ENCODE assay signal across 17 cellular contexts in the genomic region with DNA sequence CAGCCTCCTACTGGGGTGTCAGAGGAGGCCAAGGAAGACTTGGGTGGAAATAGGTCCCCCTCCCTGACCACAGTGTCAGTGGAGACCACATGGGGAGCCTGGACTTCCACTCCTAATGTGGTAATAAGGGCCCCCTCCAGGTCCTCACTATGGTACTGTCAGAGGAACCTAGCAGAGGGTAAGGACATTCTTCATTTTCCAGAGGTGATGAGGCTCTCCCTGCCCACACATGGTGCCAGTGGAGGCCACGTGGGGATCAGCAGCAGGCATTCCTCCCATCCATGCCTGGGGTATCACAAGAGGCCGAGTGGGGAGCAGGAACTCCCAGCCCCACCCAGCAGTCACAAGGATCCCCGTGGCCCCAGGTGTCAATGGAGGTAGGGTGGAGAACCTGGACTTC. TPM values are rescaled to one million over a fixed set of nuclear protein-coding genes. Genes with fewer than 3 reads are reported as not detected.
DNase-seq lines count a peak whose midpoint lies in the region; ATAC-seq, FAIRE-seq and TF ChIP-seq lines count a peak whose summit lies in the region.
"Had no signal": no experiment of that assay in that cellular context is flagged by ENCODE, and none has a peak within 500 bp of the region (broad histone marks: within the 10 kb centered on the region; RNA-seq: fewer than 3 reads in every experiment).

No MANE protein-coding gene starts in this region.

- no peak for TF ChIP-seq POLR2A in GM12892 (IDR thresholded peaks at IDR 0.05; ENCODE audit: low read depth, low read length)

- no peaks in the 10 kb centered on the region for H3K4me1 Mint-ChIP-seq in activated T-cell treated with anti-CD3 and anti-CD28 coated beads, Interleukin-2, amount 50 U/mL, for 24 hours (ENCODE audit: low read depth)
- no peaks in the 10 kb centered on the region for H3K4me1 Mint-ChIP-seq in chondrocyte (ENCODE audit: low read depth)
- no peaks in the 10 kb centered on the region for H3K4me1 Mint-ChIP-seq in stimulated activated memory B cell treated with anti-CD40 and anti-IgM and Interleukin-4, amounts not matched to agents 10 μg/mL and 1 μg/mL and 100 μg/mL, for 72 hours
- H3K4me1 Mint-ChIP-seq: CD14-positive monocyte; CD4-positive, alpha-beta memory T cell had no signal

- CTCF ChIA-PET in HEK293T (lab: Yijun Ruan, JAX), result no interaction called here

- peaks cover 10% of the 10 kb centered on the region for H3K27me3 Mint-ChIP-seq in activated T-cell treated with anti-CD3 and anti-CD28 coated beads, Interleukin-2, amount 50 U/mL, for 24 hours
- peaks cover 16% of the 10 kb centered on the region for H3K27me3 Mint-ChIP-seq in chondrocyte (ENCODE audit: low read depth)
- peaks cover 55% of the 10 kb centered on the region for H3K27me3 Mint-ChIP-seq in stimulated activated memory B cell treated with anti-CD40 and anti-IgM and Interleukin-4, amounts not matched to agents 10 μg/mL and 1 μg/mL and 100 μg/mL, for 72 hours

- peak; percentile 23 for DNase-seq in activated T-cell treated with anti-CD3 and anti-CD28 coated beads, Interleukin-2, amount 50 U/mL, for 24 hours
- no peak for DNase-seq in activated T-cell treated with anti-CD3 and anti-CD28 coated beads for 4 hours
- peak; percentile 9 for DNase-seq in HEK293T (ENCODE audit: extremely low spot score)
- peak; percentile 58 for DNase-seq in chondrocyte (ENCODE audit: low spot score)
- DNase-seq in posterior vena cava (ENCODE audit: low spot score), result peak; percentile 48
- no peak for DNase-seq in NCI-H1930 (lab: John Stamatoyannopoulos, UW)
- DNase-seq in GM12892 (ENCODE audit: insufficient read length), result no peak
- DNase-seq: Calu3; CD4-positive, alpha-beta memory T cell; DMS79 treated with DMSO at 0.1 percent for 48 hours; GF-D8; GOT3; H7 had no signal

- no peak for ATAC-seq in stimulated activated memory B cell treated with anti-CD40 and anti-IgM and Interleukin-4, amounts not matched to agents 10 μg/mL and 1 μg/mL and 100 μg/mL, for 72 hours

- H3K27ac Mint-ChIP-seq in activated T-cell treated with anti-CD3 and anti-CD28 coated beads, Interleukin-2, amount 50 U/mL, for 24 hours, result no peak overlapping the region
- no peak overlapping the region for H3K27ac Mint-ChIP-seq in chondrocyte (ENCODE audit: unreplicated experiment)
- no peak overlapping the region for H3K27ac Mint-ChIP-seq in stimulated activated memory B cell treated with anti-CD40 and anti-IgM and Interleukin-4, amounts not matched to agents 10 μg/mL and 1 μg/mL and 100 μg/mL, for 72 hours

- no peak for FAIRE-seq in GM12892 (lab: Jason Lieb, UNC)

- no peak overlapping the region for H3K4me3 Mint-ChIP-seq in activated T-cell treated with anti-CD3 and anti-CD28 coated beads, Interleukin-2, amount 50 U/mL, for 24 hours
- no peak overlapping the region for H3K4me3 Mint-ChIP-seq in chondrocyte (ENCODE audit: unreplicated experiment)
- no peak overlapping the region for H3K4me3 Mint-ChIP-seq in stimulated activated memory B cell treated with anti-CD40 and anti-IgM and Interleukin-4, amounts not matched to agents 10 μg/mL and 1 μg/mL and 100 μg/mL, for 72 hours
- H3K4me3 Mint-ChIP-seq: CD14-positive monocyte; CD4-positive, alpha-beta memory T cell had no signal

- POLR2A ChIA-PET in HEK293T (lab: Yijun Ruan, JAX), result no interaction called here

- no peak for TF ChIP-seq CTCF in chondrocyte (IDR thresholded peaks at IDR 0.05)

- H3K9me3 Mint-ChIP-seq in activated T-cell treated with anti-CD3 and anti-CD28 coated beads, Interleukin-2, amount 50 U/mL, for 24 hours, result no peaks in the 10 kb centered on the region
- H3K9me3 Mint-ChIP-seq in chondrocyte (ENCODE audit: low read depth), result no peaks in the 10 kb centered on the region
- no peaks in the 10 kb centered on the region for H3K9me3 Mint-ChIP-seq in stimulated activated memory B cell treated with anti-CD40 and anti-IgM and Interleukin-4, amounts not matched to agents 10 μg/mL and 1 μg/mL and 100 μg/mL, for 72 hours
- H3K9me3 Mint-ChIP-seq: CD4-positive, alpha-beta memory T cell had no signal

- H3K36me3 Mint-ChIP-seq in activated T-cell treated with anti-CD3 and anti-CD28 coated beads, Interleukin-2, amount 50 U/mL, for 24 hours (ENCODE audit: low read depth), result no peaks in the 10 kb centered on the region
- H3K36me3 Mint-ChIP-seq in chondrocyte (ENCODE audit: low read depth), result no peaks in the 10 kb centered on the region
- no peaks in the 10 kb centered on the region for H3K36me3 Mint-ChIP-seq in stimulated activated memory B cell treated with anti-CD40 and anti-IgM and Interleukin-4, amounts not matched to agents 10 μg/mL and 1 μg/mL and 100 μg/mL, for 72 hours
- H3K36me3 Mint-ChIP-seq: CD14-positive monocyte; CD4-positive, alpha-beta memory T cell had no signal

- intact Hi-C loops in posterior vena cava (cut with DNase I), result no loop called here

TF ChIP-seq in HEK293T, 16 proteins besides CTCF, POLR2A, EP300 and RAD21:
- no peak for TF ChIP-seq ARNT (IDR thresholded peaks at IDR 0.05)

RNA-seq across cellular contexts. Expression of gene CLDN5, which starts 6.5 kb away (rescaled TPM):
- total RNA-seq in chondrocyte (not detected in 3 replicates), posterior vena cava (10 to 100 TPM; 36.4 to 70.1 TPM)
- polyA plus RNA-seq in GM12892 (2012; ENCODE audit: missing spikeins), result not detected
- total RNA-seq: Calu3; CD4-positive, alpha-beta memory T cell; HT-29 had no signal
- polyA plus RNA-seq: AG04450 had no signal

RNA-seq across cellular contexts. Expression of gene CDC45, which starts 51.0 kb away (rescaled TPM):
- 2.2 to 13.3 TPM (median 2.9 TPM) in 3 replicates for total RNA-seq in chondrocyte
- 1 to 10 TPM in 1 of 2 donors, under 1 TPM in 1; 0.71 to 1.7 TPM for total RNA-seq in posterior vena cava
- polyA plus RNA-seq in GM12892 (2012; ENCODE audit: missing spikeins), result 40.5 TPM
- polyA plus RNA-seq: CD14-positive monocyte had no signal

RNA-seq across cellular contexts. Expression of gene UFD1, which starts 51.8 kb away (rescaled TPM):
- total RNA-seq in chondrocyte (75.8 to 81.2 TPM (median 76.2 TPM) in 3 replicates), posterior vena cava (10 to 100 TPM; 43.5 to 51.1 TPM)
- polyA plus RNA-seq in GM12892 (2012; ENCODE audit: missing spikeins), result 105 TPM

Comparison
In these comparisons a context has a peak if more than half of its experiments do, and no peak if none do; other contexts are left out.
1. DNase-seq: peak in activated T-cell treated with anti-CD3 and anti-CD28 coated beads, Interleukin-2, amount 50 U/mL, for 24 hours (single experiment), HEK293T (single experiment), chondrocyte (single experiment) and posterior vena cava (single experiment); none in activated T-cell treated with anti-CD3 and anti-CD28 coated beads for 4 hours (single experiment), NCI-H1930 (0 of 2) and GM12892 (single experiment).
2. RNA of gene CLDN5, which starts 6.5 kb away (total RNA-seq): 36.4 to 70.1 TPM in posterior vena cava; not detected in chondrocyte; every median in the first group is over 10 times any median in the second.